ENCODE assay signal across 9 cellular contexts in genomic region chr5:110751902-110752762, GRCh38. TPM values are rescaled to one million over a fixed set of nuclear protein-coding genes. Genes with fewer than 3 reads are reported as not detected.
DNase-seq lines count a peak whose midpoint lies in the region; ATAC-seq, FAIRE-seq and TF ChIP-seq lines count a peak whose summit lies in the region.
"Had no signal": no experiment of that assay in that cellular context is flagged by ENCODE, and none has a peak within 500 bp of the region (broad histone marks: within the 10 kb centered on the region; RNA-seq: fewer than 3 reads in every experiment).

No MANE protein-coding gene starts in this region.

- H3K4me3 ChIP-seq in HepG2 (replicated peaks in 1 of 3; ENCODE audit: insufficient read depth in 1 of 3, low read depth in 2 of 3, low read length in 3 of 3) (no peak overlapping the region), right lobe of liver (no peak overlapping the region), colonic mucosa (no peak overlapping the region)

- no peak overlapping the region for H2AFZ ChIP-seq in HepG2 (ENCODE audit: low read length)

- no peaks in the 10 kb centered on the region for H3K79me2 ChIP-seq in HepG2 (ENCODE audit: insufficient read depth, low read length)

- no peak for TF ChIP-seq RAD21 in HepG2 (CRISPR knock-in tag; IDR thresholded peaks at IDR 0.05)

- intact Hi-C loops in HepG2 (cut with micrococcal nuclease; ENCODE audit: unreplicated experiment): loop anchor here (10.0 kb wide), 2 partner anchors 343 to 1413 kb away; partner anchors contain the start of gene WDR36
- intact Hi-C loops in right lobe of liver (cut with DNase I): no loop called here
- intact Hi-C loops in activated CD4-positive, alpha-beta memory T cell treated with anti-CD3 and anti-CD28 coated beads for 36 hours (cut with micrococcal nuclease): loop anchor here (1.0 to 5.0 kb wide), 10 partner anchors 13 to 1341 kb away; partner anchors contain the start of genes CAMK4, SLC25A46, TMEM232 and WDR36
- intact Hi-C loops in colonic mucosa (cut with DNase I): no loop called here

- H3K27ac ChIP-seq in HepG2 (ENCODE audit: extremely low read length, insufficient read depth, low read length) (no peak overlapping the region), right lobe of liver (no peak overlapping the region), colonic mucosa (no peak overlapping the region)

- H4K20me1 ChIP-seq in HepG2 (ENCODE audit: insufficient read depth, low read length): no peaks in the 10 kb centered on the region

- no peak for ATAC-seq in HepG2
- no peak for ATAC-seq in right lobe of liver
- ATAC-seq in HG02973 (IDR thresholded peaks at IDR 0.05; ENCODE audit: unreplicated experiment): peak; percentile 96
- peak; percentile 86 to 97 for ATAC-seq in stimulated activated naive B cell treated with anti-CD40 and anti-IgM and Interleukin-4, amounts not matched to agents 10 μg/mL and 1 μg/mL and 100 μg/mL, for 72 hours (replicated peaks)

- H3K9ac ChIP-seq in HepG2 (ENCODE audit: insufficient read depth, low read depth, low read length): no peak overlapping the region
- no peak overlapping the region for H3K9ac ChIP-seq in colonic mucosa (ENCODE audit: low read depth in 2 of 2, low read length in 2 of 2)

- BruUV-seq in HepG2 (replicated peaks; lab: Mats Ljungman, UMichigan): no TSS peak

- no peaks in the 10 kb centered on the region for H3K9me3 Mint-ChIP-seq in activated CD4-positive, alpha-beta memory T cell treated with anti-CD3 and anti-CD28 coated beads for 36 hours
- H3K9me3 Mint-ChIP-seq in stimulated activated naive B cell treated with anti-CD40 and anti-IgM and Interleukin-4, amounts not matched to agents 10 μg/mL and 1 μg/mL and 100 μg/mL, for 72 hours: no peaks in the 10 kb centered on the region

- DNase-seq in HepG2 (ENCODE audit: low spot score) (no peak), right lobe of liver (no peak), NCI-H774 (lab: John Stamatoyannopoulos, UW) (no peak), NCI-H2196 treated with DMSO at 0.1 percent for 48 hours (lab: John Stamatoyannopoulos, UW; ENCODE audit: unreplicated experiment) (no peak), colonic mucosa (no peak)
- DNase-seq in activated CD4-positive, alpha-beta memory T cell treated with anti-CD3 and anti-CD28 coated beads for 36 hours: peak; percentile 50
- DNase-seq in stimulated activated naive B cell treated with anti-CD40 and anti-IgM and Interleukin-4, amounts not matched to agents 10 μg/mL and 1 μg/mL and 100 μg/mL, for 72 hours: peak; percentile 6

- TF ChIP-seq CTCF in HepG2 (CRISPR knock-in tag; IDR thresholded peaks at IDR 0.05) (no peak), right lobe of liver (IDR thresholded peaks at IDR 0.05) (no peak), colonic mucosa (IDR thresholded peaks at IDR 0.05) (no peak)

- FAIRE-seq in HepG2 (lab: Jason Lieb, UNC): no peak
- FAIRE-seq: keratinocyte had no signal

- H3K4me1 Mint-ChIP-seq in activated CD4-positive, alpha-beta memory T cell treated with anti-CD3 and anti-CD28 coated beads for 36 hours (ENCODE audit: low read depth): peaks cover 46% of the 10 kb centered on the region
- H3K4me1 Mint-ChIP-seq in stimulated activated naive B cell treated with anti-CD40 and anti-IgM and Interleukin-4, amounts not matched to agents 10 μg/mL and 1 μg/mL and 100 μg/mL, for 72 hours: peaks cover 13 to 22% of the 10 kb centered on the region in 2 donors

- H3K36me3 ChIP-seq in HepG2 (replicated peaks in 1 of 2; ENCODE audit: control insufficient read depth in 1 of 2, insufficient read depth in 2 of 2, low read length in 2 of 2) (peaks cover 2 to 7% of the 10 kb centered on the region in 2 experiments; a peak in 1 of 5 replicates), right lobe of liver (peaks cover 0 to 37% (median 2%) of the 10 kb centered on the region in 4 donors), colonic mucosa (no peaks in the 10 kb centered on the region)

- H3K4me2 ChIP-seq in HepG2 (ENCODE audit: low read depth, low read length): no peak overlapping the region

- H3K4me1 ChIP-seq in HepG2 (ENCODE audit: insufficient read depth, low read length) (no peaks in the 10 kb centered on the region), right lobe of liver (no peaks in the 10 kb centered on the region), colonic mucosa (no peaks in the 10 kb centered on the region)

- peak overlapping the region; percentile 88 for H3K27ac Mint-ChIP-seq in activated CD4-positive, alpha-beta memory T cell treated with anti-CD3 and anti-CD28 coated beads for 36 hours
- peak overlapping the region; percentile 1 for H3K27ac Mint-ChIP-seq in stimulated activated naive B cell treated with anti-CD40 and anti-IgM and Interleukin-4, amounts not matched to agents 10 μg/mL and 1 μg/mL and 100 μg/mL, for 72 hours

- peak overlapping the region; percentile 62 for H3K4me3 Mint-ChIP-seq in activated CD4-positive, alpha-beta memory T cell treated with anti-CD3 and anti-CD28 coated beads for 36 hours
- H3K4me3 Mint-ChIP-seq in stimulated activated naive B cell treated with anti-CD40 and anti-IgM and Interleukin-4, amounts not matched to agents 10 μg/mL and 1 μg/mL and 100 μg/mL, for 72 hours: no peak overlapping the region

- peaks cover 32% of the 10 kb centered on the region for H3K36me3 Mint-ChIP-seq in activated CD4-positive, alpha-beta memory T cell treated with anti-CD3 and anti-CD28 coated beads for 36 hours
- peaks cover 34 to 47% of the 10 kb centered on the region in 2 donors for H3K36me3 Mint-ChIP-seq in stimulated activated naive B cell treated with anti-CD40 and anti-IgM and Interleukin-4, amounts not matched to agents 10 μg/mL and 1 μg/mL and 100 μg/mL, for 72 hours

- CTCF ChIA-PET in HepG2 (lab: Yijun Ruan, JAX; ENCODE audit: low intra/inter-chr PET ratio, low total read pairs): no interaction called here
- CTCF ChIA-PET in activated CD4-positive, alpha-beta memory T cell treated with anti-CD3 and anti-CD28 coated beads for 36 hours (lab: Charles Lee): interaction anchor here (0.7 kb wide), 1 partner anchor 25 kb away, joined by 3 read pairs; the partner anchor contains the start of gene TMEM232

- 96% methylated on average over 8 of the region's 8 CpGs for WGBS in HepG2 (ENCODE audit: low lambda C conversion rate)
- WGBS in right lobe of liver (ENCODE audit: insufficient coverage, low coverage, low lambda C conversion rate, missing lambda C conversion rate): 67% methylated on average over 7 of the region's 8 CpGs

- POLR2A ChIA-PET in HepG2 (lab: Yijun Ruan, JAX): no interaction called here
- POLR2A ChIA-PET in activated CD4-positive, alpha-beta memory T cell treated with anti-CD3 and anti-CD28 coated beads for 36 hours (lab: Charles Lee): interaction anchor here (1.0 to 1.1 kb wide), 2 partner anchors 14 to 502 kb away, joined by 4 read pairs; partner anchors contain the start of gene SLC25A46

- TF ChIP-seq EP300 in HepG2 (IDR thresholded peaks at IDR 0.05; ENCODE audit: low read depth in 2 of 2, low read length in 2 of 2) (no peak), HepG2 (CRISPR knock-in tag; IDR thresholded peaks at IDR 0.05; ENCODE audit: borderline replicate concordance) (no peak)

- H3K9me3 ChIP-seq in HepG2 (ENCODE audit: low read length): no peaks in the 10 kb centered on the region
- H3K9me3 ChIP-seq in right lobe of liver: no peaks in the 10 kb centered on the region
- H3K9me3 ChIP-seq in colonic mucosa: no peaks in the 10 kb centered on the region

- H3K27me3 ChIP-seq in HepG2 (ENCODE audit: control insufficient read depth in 1 of 2, insufficient read depth in 2 of 2, low read length in 2 of 2): no peaks in the 10 kb centered on the region
- H3K27me3 ChIP-seq in right lobe of liver: no peaks in the 10 kb centered on the region
- H3K27me3 ChIP-seq in colonic mucosa: no peaks in the 10 kb centered on the region

- TF ChIP-seq POLR2A in HepG2 (IDR thresholded peaks at IDR 0.05; ENCODE audit: insufficient read depth in 1 of 2, low read depth in 2 of 2, low read length in 2 of 2) (no peak), right lobe of liver (IDR thresholded peaks at IDR 0.05) (no peak)

- H3K27me3 Mint-ChIP-seq in activated CD4-positive, alpha-beta memory T cell treated with anti-CD3 and anti-CD28 coated beads for 36 hours: no peaks in the 10 kb centered on the region
- no peaks in the 10 kb centered on the region for H3K27me3 Mint-ChIP-seq in stimulated activated naive B cell treated with anti-CD40 and anti-IgM and Interleukin-4, amounts not matched to agents 10 μg/mL and 1 μg/mL and 100 μg/mL, for 72 hours

- in situ Hi-C loops in HepG2 (cut with HindIII; ENCODE audit: extremely low pct_ligation_motif_present, low pct_unique_long_range_greater_than_20kb): loop anchor here (10.0 kb wide), 1 partner anchor 313 kb away; no protein-coding TSS in a partner anchor

RNA-seq across cellular contexts. Expression of gene SLC25A46, which starts 13.3 kb away (rescaled TPM):
- 34.6 and 45.2 TPM in 2 replicates for total RNA-seq in HepG2 (2016; rRNA removed; fragmentation: Illumina TruSeq; extraction: Trizol)
- 10.9 and 13.1 TPM in 2 replicates for total RNA-seq in HepG2 (2016; cell fraction: cytosol; rRNA removed; fragmentation: Illumina TruSeq; extraction: Trizol; ENCODE audit: low read depth)
- total RNA-seq in HepG2 (2016; cell fraction: insoluble cytoplasmic fraction; rRNA removed; fragmentation: Illumina TruSeq; extraction: Trizol): 34.0 and 43.7 TPM in 2 replicates
- total RNA-seq in HepG2 (2016; cell fraction: membrane; rRNA removed; fragmentation: Illumina TruSeq; extraction: Trizol): 34.7 and 43.2 TPM in 2 replicates
- total RNA-seq in HepG2 (2016; cell fraction: nucleus; rRNA removed; fragmentation: Illumina TruSeq; extraction: Trizol): 24.1 and 26.5 TPM in 2 replicates
- 13.7 and 14.2 TPM in 2 replicates for polyA plus RNA-seq in HepG2 (2011; rRNA removed)
- polyA plus RNA-seq in HepG2 (2011; cell fraction: cytosol; rRNA removed): 6.7 and 10.0 TPM in 2 replicates
- 10.0 and 14.5 TPM in 2 replicates for polyA plus RNA-seq in HepG2 (2011; cell fraction: nucleus; rRNA removed)
- polyA plus RNA-seq in HepG2 (2012): 16.5 and 16.7 TPM in 2 replicates
- polyA plus RNA-seq in HepG2 (2016; cell fraction: cytosol; fragmentation: Illumina TruSeq; extraction: Trizol; ENCODE audit: low read depth): 9.6 and 9.9 TPM in 2 replicates
- 36.1 TPM in 2 replicates for polyA plus RNA-seq in HepG2 (2016; cell fraction: insoluble cytoplasmic fraction; fragmentation: Illumina TruSeq; extraction: Trizol; ENCODE audit: low read depth)
- polyA plus RNA-seq in HepG2 (2016; cell fraction: membrane; fragmentation: Illumina TruSeq; extraction: Trizol; ENCODE audit: low read depth): 23.1 and 26.9 TPM in 2 replicates
- polyA plus RNA-seq in HepG2 (2016; cell fraction: nucleus; fragmentation: Illumina TruSeq; extraction: Trizol; ENCODE audit: insufficient read depth, low read depth): 26.7 and 28.1 TPM in 2 replicates
- polyA minus RNA-seq in HepG2 (2011; rRNA and poly(A)+ RNA removed; ENCODE audit: low replicate concordance): 10.1 and 14.8 TPM in 2 replicates
- polyA minus RNA-seq in HepG2 (2011; cell fraction: cytosol; rRNA and poly(A)+ RNA removed): 14.5 and 18.6 TPM in 2 replicates
- 24.2 and 31.0 TPM in 2 replicates for polyA minus RNA-seq in HepG2 (2011; cell fraction: nucleus; rRNA and poly(A)+ RNA removed)
- total RNA-seq in right lobe of liver: 10 to 100 TPM; 22.0 to 35.6 (median 26.0) TPM
- total RNA-seq in activated CD4-positive, alpha-beta memory T cell treated with anti-CD3 and anti-CD28 coated beads for 36 hours: 10 to 100 TPM; 35.4 to 37.6 TPM
- 10 to 100 TPM; 50.7 to 54.8 TPM for total RNA-seq in colonic mucosa

RNA-seq across cellular contexts. Expression of gene TMEM232, which starts 25.7 kb away (rescaled TPM):
- total RNA-seq in HepG2 (2016; rRNA removed; fragmentation: Illumina TruSeq; extraction: Trizol) (0.27 and 0.71 TPM in 2 replicates), right lobe of liver (1 to 10 TPM in 2 of 6 experiments, under 1 TPM in 4; 0.31 to 1.3 (median 0.68) TPM), colonic mucosa (1 to 10 TPM; 1.8 to 2.1 TPM)
- 0.51 and 0.53 TPM in 2 replicates for total RNA-seq in HepG2 (2016; cell fraction: cytosol; rRNA removed; fragmentation: Illumina TruSeq; extraction: Trizol; ENCODE audit: low read depth)
- 0.43 and 0.65 TPM in 2 replicates for total RNA-seq in HepG2 (2016; cell fraction: insoluble cytoplasmic fraction; rRNA removed; fragmentation: Illumina TruSeq; extraction: Trizol)
- total RNA-seq in HepG2 (2016; cell fraction: membrane; rRNA removed; fragmentation: Illumina TruSeq; extraction: Trizol): 0.46 and 0.55 TPM in 2 replicates
- total RNA-seq in HepG2 (2016; cell fraction: nucleus; rRNA removed; fragmentation: Illumina TruSeq; extraction: Trizol): 2.3 and 2.9 TPM in 2 replicates
- polyA plus RNA-seq in HepG2 (2011; rRNA removed): 0.12 and 0.29 TPM in 2 replicates
- polyA plus RNA-seq in HepG2 (2011; cell fraction: cytosol; rRNA removed): 0.07 TPM in 1 of 2 replicates, not detected in the other
- polyA plus RNA-seq in HepG2 (2011; cell fraction: nucleus; rRNA removed): 0.21 and 0.38 TPM in 2 replicates
- polyA plus RNA-seq in HepG2 (2012): 0.48 and 0.58 TPM in 2 replicates
- polyA plus RNA-seq in HepG2 (2016; cell fraction: cytosol; fragmentation: Illumina TruSeq; extraction: Trizol; ENCODE audit: low read depth): 0.15 and 0.24 TPM in 2 replicates
- 0.38 and 0.55 TPM in 2 replicates for polyA plus RNA-seq in HepG2 (2016; cell fraction: insoluble cytoplasmic fraction; fragmentation: Illumina TruSeq; extraction: Trizol; ENCODE audit: low read depth)
- 0.60 TPM in 1 of 2 replicates, not detected in the other for polyA plus RNA-seq in HepG2 (2016; cell fraction: membrane; fragmentation: Illumina TruSeq; extraction: Trizol; ENCODE audit: low read depth)
- polyA plus RNA-seq in HepG2 (2016; cell fraction: nucleus; fragmentation: Illumina TruSeq; extraction: Trizol; ENCODE audit: insufficient read depth, low read depth): 0.56 and 1.1 TPM in 2 replicates
- not detected in 2 replicates for polyA minus RNA-seq in HepG2 (2011; rRNA and poly(A)+ RNA removed; ENCODE audit: low replicate concordance)
- not detected in 2 replicates for polyA minus RNA-seq in HepG2 (2011; cell fraction: cytosol; rRNA and poly(A)+ RNA removed)
- 1.9 and 2.9 TPM in 2 replicates for polyA minus RNA-seq in HepG2 (2011; cell fraction: nucleus; rRNA and poly(A)+ RNA removed)
- total RNA-seq in activated CD4-positive, alpha-beta memory T cell treated with anti-CD3 and anti-CD28 coated beads for 36 hours: under 1 TPM; 0.74 to 0.92 TPM

Comparison
In these comparisons a context has a peak if more than half of its experiments do, and no peak if none do; other contexts are left out.
1. intact Hi-C loops: an anchor here in HepG2 (10.0 kb wide) and activated CD4-positive, alpha-beta memory T cell treated with anti-CD3 and anti-CD28 coated beads for 36 hours (1.0 to 5.0 kb wide); none called in right lobe of liver and colonic mucosa.
2. ATAC-seq: peak in HG02973 (single experiment) and stimulated activated naive B cell treated with anti-CD40 and anti-IgM and Interleukin-4, amounts not matched to agents 10 μg/mL and 1 μg/mL and 100 μg/mL, for 72 hours (2 of 2); none in HepG2 (single experiment) and right lobe of liver (0 of 4).
3. DNase-seq: peak in activated CD4-positive, alpha-beta memory T cell treated with anti-CD3 and anti-CD28 coated beads for 36 hours (single experiment) and stimulated activated naive B cell treated with anti-CD40 and anti-IgM and Interleukin-4, amounts not matched to agents 10 μg/mL and 1 μg/mL and 100 μg/mL, for 72 hours (single experiment); none in HepG2 (single experiment), right lobe of liver (0 of 3), NCI-H774 (single experiment), NCI-H2196 treated with DMSO at 0.1 percent for 48 hours (single experiment) and colonic mucosa (single experiment).